1 cellular context compared by ENCODE assay signal in genomic region chr9:108885643-108886348, GRCh38.
TF ChIP-seq lines count a peak whose summit lies in the region.

No MANE protein-coding gene starts in this region.

TF ChIP-seq in HepG2, 621 proteins besides CTCF, POLR2A, EP300 and RAD21 (continued from another document and continues in another):
- TF ChIP-seq MYPOP (CRISPR knock-in tag; IDR thresholded peaks at IDR 0.05) (peak; percentile 68), MBNL3 (CRISPR knock-in tag; conservative IDR thresholded peaks at IDR 0.05) (no peak), ZNF772 (CRISPR knock-in tag; IDR thresholded peaks at IDR 0.05) (peak; percentile 91), MIXL1 (CRISPR knock-in tag; IDR thresholded peaks at IDR 0.05) (peak; percentile 96), ATF2 (CRISPR knock-in tag; IDR thresholded peaks at IDR 0.05) (peak; percentile 97), DBP (CRISPR knock-in tag; IDR thresholded peaks at IDR 0.05; ENCODE audit: not compliant biosample characterization) (no peak), NBN (conservative IDR thresholded peaks at IDR 0.05) (no peak), PHF20 (CRISPR knock-in tag; IDR thresholded peaks at IDR 0.05) (no peak; the same call in 1 of the 2 replicates), PITX1 (CRISPR knock-in tag; IDR thresholded peaks at IDR 0.05) (peak; percentile 98), THAP7 (CRISPR knock-in tag; IDR thresholded peaks at IDR 0.05) (no peak), PRDM4 (CRISPR knock-in tag; IDR thresholded peaks at IDR 0.05; ENCODE audit: borderline replicate concordance) (no peak), HCFC1 (IDR thresholded peaks at IDR 0.05; ENCODE audit: low read depth, low read length) (no peak), ZC3H4 (CRISPR knock-in tag; IDR thresholded peaks at IDR 0.05; ENCODE audit: borderline replicate concordance) (0 out of 2 replicates have a peak, but pooled peaks have one; percentile 32), ATF4 (CRISPR knock-in tag; IDR thresholded peaks at IDR 0.05) (peak in 1 of 2 experiments; percentile 88; a peak in 2 of 4 replicates), ZNF335 (CRISPR knock-in tag; IDR thresholded peaks at IDR 0.05) (peak; percentile 73; the same call in 1 of the 2 replicates), HHEX (CRISPR knock-in tag; IDR thresholded peaks at IDR 0.05) (peak; percentile 72), KLF12 (CRISPR knock-in tag; IDR thresholded peaks at IDR 0.05; ENCODE audit: borderline replicate concordance) (no peak), KLF15 (CRISPR knock-in tag; IDR thresholded peaks at IDR 0.05; ENCODE audit: borderline replicate concordance) (no peak), THRA (CRISPR knock-in tag; IDR thresholded peaks at IDR 0.05; ENCODE audit: borderline replicate concordance) (peak; percentile 93), HNRNPK (IDR thresholded peaks at IDR 0.05; ENCODE audit: low read depth, low read length, poor library complexity, severe bottlenecking) (peak; percentile 69), ISL2 (CRISPR knock-in tag; IDR thresholded peaks at IDR 0.05) (peak; percentile 99), POLR2AphosphoS2 (IDR thresholded peaks at IDR 0.05; ENCODE audit: low read depth, low read length) (peak; percentile 79; the same call in 1 of the 2 replicates), ZNF770 (CRISPR knock-in tag; IDR thresholded peaks at IDR 0.05) (peak; percentile 70), ZBTB40 (IDR thresholded peaks at IDR 0.05) (no peak), ZBTB40 (CRISPR knock-in tag; IDR thresholded peaks at IDR 0.05) (peak; percentile 85; the same call in 1 of the 2 replicates), ARNT2 (CRISPR knock-in tag; IDR thresholded peaks at IDR 0.05; ENCODE audit: low read depth) (peak; percentile 48), ZNF232 (CRISPR knock-in tag; IDR thresholded peaks at IDR 0.05; ENCODE audit: borderline replicate concordance) (no peak), PHF21A (CRISPR knock-in tag; IDR thresholded peaks at IDR 0.05) (peak; percentile 96), EHMT2 (IDR thresholded peaks at IDR 0.05; ENCODE audit: borderline replicate concordance, low read depth, low read length) (no peak; the same call in 1 of the 2 replicates), ZNF207 (IDR thresholded peaks at IDR 0.05; ENCODE audit: borderline replicate concordance) (no peak), AKAP8 (CRISPR knock-in tag; IDR thresholded peaks at IDR 0.05) (peak; percentile 84), ZNF766 (CRISPR knock-in tag; IDR thresholded peaks at IDR 0.05; ENCODE audit: borderline replicate concordance) (0 out of 2 replicates have a peak, but pooled peaks have one; percentile 41), SMAD3 (CRISPR knock-in tag; IDR thresholded peaks at IDR 0.05) (peak; percentile 97), SNAPC2 (CRISPR knock-in tag; IDR thresholded peaks at IDR 0.05) (0 out of 2 replicates have a peak, but pooled peaks have one; percentile 73), ZNF569 (CRISPR knock-in tag; IDR thresholded peaks at IDR 0.05; ENCODE audit: borderline replicate concordance) (no peak), ATF7-NPFF (CRISPR knock-in tag; IDR thresholded peaks at IDR 0.05; ENCODE audit: low read depth) (peak; percentile 68; the same call in 1 of the 2 replicates), ZNF143 (CRISPR knock-in tag; IDR thresholded peaks at IDR 0.05) (peak; percentile 12; the same call in 1 of the 2 replicates), NFATC3 (CRISPR knock-in tag; IDR thresholded peaks at IDR 0.05) (peak; percentile 99; the same call in 1 of the 2 replicates), ZNF431 (CRISPR knock-in tag; IDR thresholded peaks at IDR 0.05; ENCODE audit: borderline replicate concordance, low read depth) (peak; percentile 90; the same call in 1 of the 2 replicates), ZNF17 (CRISPR knock-in tag; IDR thresholded peaks at IDR 0.05) (no peak), ZNF33B (CRISPR knock-in tag; IDR thresholded peaks at IDR 0.05) (peak; percentile 46; the same call in 1 of the 2 replicates)
